Comparison of ENCODE assay signal across 25 cellular contexts in the genomic region with DNA sequence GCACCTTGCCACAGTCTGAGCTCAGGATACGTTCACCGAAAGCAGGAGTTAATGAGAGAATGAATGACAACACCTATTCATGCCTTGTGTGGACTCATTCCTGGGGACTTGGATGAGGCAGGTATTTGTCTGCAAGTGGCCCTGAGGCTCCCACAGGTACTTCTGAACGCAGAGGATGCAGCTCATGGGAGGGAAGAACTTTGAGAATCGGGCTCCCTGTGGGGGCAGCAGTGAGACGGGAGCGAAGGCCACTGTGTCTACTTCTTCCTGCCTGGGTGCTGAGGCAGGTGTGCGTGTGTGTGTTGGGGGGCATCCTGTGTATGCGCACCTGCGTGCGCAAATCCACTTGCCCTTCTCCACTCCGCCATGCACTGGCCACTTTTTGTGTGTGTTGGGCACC. TPM values are rescaled to one million over a fixed set of nuclear protein-coding genes. Genes with fewer than 3 reads are reported as not detected.
DNase-seq lines count a peak whose midpoint lies in the region; ATAC-seq and TF ChIP-seq lines count a peak whose summit lies in the region.
"Had no signal": no experiment of that assay in that cellular context is flagged by ENCODE, and none has a peak within 500 bp of the region (broad histone marks: within the 10 kb centered on the region; RNA-seq: fewer than 3 reads in every experiment).

No MANE protein-coding gene starts in this region.

- H3T11ph ChIP-seq in H9 (ENCODE audit: low read length) = no peak overlapping the region

- TF ChIP-seq POLR2A in testis (IDR thresholded peaks at IDR 0.05) = no peak

- H3K27me3 Mint-ChIP-seq in H9 (ENCODE audit: low read depth) = no peaks in the 10 kb centered on the region; the same call in 1 of the 2 replicates
- no peaks in the 10 kb centered on the region for H3K27me3 Mint-ChIP-seq in WTC11 (ENCODE audit: low read depth)

- H3K27ac Mint-ChIP-seq in H9 (peak overlapping the region in 2 of 3 experiments; percentile 0 to 68; a peak in 3 of 7 replicates), WTC11 (no peak overlapping the region)
- H3K27ac Mint-ChIP-seq: activated naive CD8-positive, alpha-beta T cell treated with anti-CD3 and anti-CD28 coated beads for 36 hours; activated T-helper 17 cell treated with anti-CD3 and anti-CD28 coated beads, Interleukin-2, amount 50 U/mL, for 72 hours; effector memory CD8-positive, alpha-beta T cell; stimulated activated effector memory CD8-positive, alpha-beta T cell treated with anti-CD3 and anti-CD28 coated beads, Interleukin-12 subunit alpha, Interleukin-12 subunit beta, amount 100 ng/mL, for 72 hours had no signal

- DNase-seq in GM12864 (ENCODE audit: low read depth) (no peak), H9 (peak; percentile 67), WTC11 (ENCODE audit: low spot score) (peak; percentile 46), mesendoderm (peak; percentile 63), testis (no peak), ureter (ENCODE audit: low spot score) (no peak), dedifferentiated amniotic fluid mesenchymal stem cell (ENCODE audit: extremely low spot score) (no peak)
- DNase-seq: activated CD4-positive, alpha-beta T cell treated with anti-CD3 and anti-CD28 coated beads for 48 hours; activated naive CD8-positive, alpha-beta T cell treated with anti-CD3 and anti-CD28 coated beads for 36 hours; DMS79; effector memory CD8-positive, alpha-beta T cell; esophagus squamous epithelium; gastrocnemius medialis; HCEC 1CT; hippocampal formation; KG1; NCI-H187 treated with DMSO at 0.1 percent for 48 hours; OCI-M1; posterior cingulate gyrus had no signal

- H3K4ac ChIP-seq in H9 (ENCODE audit: low read depth, low read length) (no peak overlapping the region), mesendoderm (ENCODE audit: low read depth, low read length) (no peak overlapping the region)

- H3K79me2 ChIP-seq in H9 (ENCODE audit: insufficient read depth, low read length) (no peaks in the 10 kb centered on the region), mesendoderm (ENCODE audit: control insufficient read depth, insufficient read depth, low read length) (no peaks in the 10 kb centered on the region)

- no peak overlapping the region for H2BK120ac ChIP-seq in H9 (ENCODE audit: low read depth, low read length, poor library complexity, severe bottlenecking)
- H2BK120ac ChIP-seq in mesendoderm (ENCODE audit: low read depth, low read length) = no peak overlapping the region

- H2AK5ac ChIP-seq in H9 (ENCODE audit: insufficient read length, low read length) = no peak overlapping the region
- no peak overlapping the region for H2AK5ac ChIP-seq in mesendoderm (ENCODE audit: low read length)

- H3K9me3 ChIP-seq in H9 (ENCODE audit: control insufficient read depth, low read depth, low read length) = no peaks in the 10 kb centered on the region
- H3K9me3 ChIP-seq in testis = no peaks in the 10 kb centered on the region
- H3K9me3 ChIP-seq: esophagus squamous epithelium, gastrocnemius medialis, thoracic aorta had no signal

- H3K14ac ChIP-seq in H9 (ENCODE audit: insufficient read depth, low read length) = no peak overlapping the region

- H3K79me1 ChIP-seq in H9 (ENCODE audit: insufficient read depth, low read depth, low read length, poor library complexity, severe bottlenecking) = no peaks in the 10 kb centered on the region
- no peaks in the 10 kb centered on the region for H3K79me1 ChIP-seq in mesendoderm (ENCODE audit: low read length)

- H3K4me2 ChIP-seq in H9 (ENCODE audit: insufficient read depth, insufficient read length, low read length) (no peak overlapping the region), mesendoderm (ENCODE audit: low read length) (no peak overlapping the region)

- H2BK15ac ChIP-seq in H9 (ENCODE audit: low read depth, low read length) = no peak overlapping the region
- H2BK15ac ChIP-seq in mesendoderm (replicated peaks; ENCODE audit: low read depth) = no peak overlapping the region

- H3K9me3 Mint-ChIP-seq in H9 = no peaks in the 10 kb centered on the region
- no peaks in the 10 kb centered on the region for H3K9me3 Mint-ChIP-seq in WTC11
- H3K9me3 Mint-ChIP-seq: activated naive CD8-positive, alpha-beta T cell treated with anti-CD3 and anti-CD28 coated beads for 36 hours; activated T-helper 17 cell treated with anti-CD3 and anti-CD28 coated beads, Interleukin-2, amount 50 U/mL, for 72 hours; effector memory CD8-positive, alpha-beta T cell; neural crest cell; stimulated activated effector memory CD8-positive, alpha-beta T cell treated with anti-CD3 and anti-CD28 coated beads, Interleukin-12 subunit alpha, Interleukin-12 subunit beta, amount 100 ng/mL, for 72 hours had no signal

- H2BK20ac ChIP-seq in H9 (ENCODE audit: low read depth, low read length, poor library complexity, severe bottlenecking) = no peak overlapping the region

- H4K5ac ChIP-seq in H9 (ENCODE audit: insufficient read length, low read depth, low read length) = no peak overlapping the region
- no peak overlapping the region for H4K5ac ChIP-seq in mesendoderm (ENCODE audit: low read length)

- no peaks in the 10 kb centered on the region for H4K20me1 ChIP-seq in H9 (ENCODE audit: control insufficient read depth, insufficient read depth, insufficient read length)

- H3K4me1 ChIP-seq in H9 (ENCODE audit: insufficient read depth, low read length) = peaks cover 2% of the 10 kb centered on the region; the same call in 1 of the 2 replicates
- H3K4me1 ChIP-seq in mesendoderm (ENCODE audit: control insufficient read depth, low read depth, low read length) = no peaks in the 10 kb centered on the region
- no peaks in the 10 kb centered on the region for H3K4me1 ChIP-seq in testis

- POLR2A ChIA-PET in WTC11 (lab: Charles Lee) = no interaction called here

- H3K36me3 ChIP-seq in mesendoderm (ENCODE audit: control insufficient read depth, insufficient read depth, low read length) (no peaks in the 10 kb centered on the region), testis (ENCODE audit: low read depth, missing control alignments) (no peaks in the 10 kb centered on the region)

- H3K4me1 Mint-ChIP-seq in H9 (peaks cover 15 to 16% of the 10 kb centered on the region in 2 experiments), WTC11 (peaks cover 19% of the 10 kb centered on the region)
- H3K4me1 Mint-ChIP-seq: activated naive CD8-positive, alpha-beta T cell treated with anti-CD3 and anti-CD28 coated beads for 36 hours; activated T-helper 17 cell treated with anti-CD3 and anti-CD28 coated beads, Interleukin-2, amount 50 U/mL, for 72 hours; neural crest cell; stimulated activated effector memory CD8-positive, alpha-beta T cell treated with anti-CD3 and anti-CD28 coated beads, Interleukin-12 subunit alpha, Interleukin-12 subunit beta, amount 100 ng/mL, for 72 hours had no signal

- no peaks in the 10 kb centered on the region for H3K27me3 ChIP-seq in H9 (ENCODE audit: insufficient read depth, low read length)
- H3K27me3 ChIP-seq in mesendoderm (ENCODE audit: insufficient read depth, low read length, poor library complexity) = no peaks in the 10 kb centered on the region
- no peaks in the 10 kb centered on the region for H3K27me3 ChIP-seq in testis
- H3K27me3 ChIP-seq: esophagus squamous epithelium, gastrocnemius medialis had no signal

- no peak overlapping the region for H3K56ac ChIP-seq in H9 (ENCODE audit: insufficient read length, low read depth, low read length)
- H3K56ac ChIP-seq in mesendoderm (ENCODE audit: low read length) = no peak overlapping the region

- H3K4me3 ChIP-seq in GM12864 (ENCODE audit: low read depth, low read length) = no peak overlapping the region
- no peak overlapping the region for H3K4me3 ChIP-seq in mesendoderm (ENCODE audit: low read length)
- H3K4me3 ChIP-seq in testis = no peak overlapping the region
- H3K4me3 ChIP-seq: esophagus squamous epithelium, gastrocnemius medialis, lung, thoracic aorta had no signal

- H2BK5ac ChIP-seq in H9 (ENCODE audit: insufficient read length, low read length) (no peak overlapping the region), mesendoderm (ENCODE audit: low read length) (no peak overlapping the region)

- H3K36me3 Mint-ChIP-seq in H9 (ENCODE audit: insufficient read depth in 1 of 3, low read depth in 3 of 3) (no peaks in the 10 kb centered on the region), WTC11 (no peaks in the 10 kb centered on the region)
- H3K36me3 Mint-ChIP-seq: activated naive CD8-positive, alpha-beta T cell treated with anti-CD3 and anti-CD28 coated beads for 36 hours; stimulated activated effector memory CD8-positive, alpha-beta T cell treated with anti-CD3 and anti-CD28 coated beads, Interleukin-12 subunit alpha, Interleukin-12 subunit beta, amount 100 ng/mL, for 72 hours had no signal

- no peaks in the 10 kb centered on the region for H3K23me2 ChIP-seq in H9 (ENCODE audit: insufficient read length, low read depth, low read length, poor library complexity, severe bottlenecking)

- no peak overlapping the region for H4K8ac ChIP-seq in H9 (replicated peaks; ENCODE audit: insufficient read length, low read depth, low read length)
- no peak overlapping the region for H4K8ac ChIP-seq in mesendoderm (ENCODE audit: low read depth, low read length)

- H4K91ac ChIP-seq in H9 (ENCODE audit: insufficient read length, low read depth, low read length) = no peak overlapping the region

- ATAC-seq in WTC11 = peak; percentile 83
- ATAC-seq: activated T-helper 17 cell treated with anti-CD3 and anti-CD28 coated beads, Interleukin-2, amount 50 U/mL, for 72 hours; effector memory CD8-positive, alpha-beta T cell; gastrocnemius medialis; Right ventricle myocardium inferior; stimulated activated effector memory CD8-positive, alpha-beta T cell treated with anti-CD3 and anti-CD28 coated beads, Interleukin-12 subunit alpha, Interleukin-12 subunit beta, amount 100 ng/mL, for 72 hours had no signal

- WGBS in H9 (ENCODE audit: extremely low coverage, insufficient read length, low lambda C conversion rate) = no CpG with 5 or more reads among the region's 11 CpGs
- WGBS in mesendoderm (ENCODE audit: extremely low coverage, insufficient coverage, low lambda C conversion rate) = no CpG with 5 or more reads among the region's 11 CpGs
- 87 to 88% methylated on average over 10 to 11 of the region's 11 CpGs for WGBS in testis, 2 donors

- intact Hi-C loops in testis (cut with DNase I; ENCODE audit: low total_unique reads) = no loop called here

- no peak overlapping the region for H2AFZ ChIP-seq in H9 (ENCODE audit: low read length)

- no peak overlapping the region for H3K23ac ChIP-seq in H9 (ENCODE audit: insufficient read length, low read depth, low read length)
- no peak overlapping the region for H3K23ac ChIP-seq in mesendoderm (ENCODE audit: low read length)

- H2BK12ac ChIP-seq in H9 (ENCODE audit: insufficient read length, low read depth, low read length) = no peak overlapping the region

- H3K9ac ChIP-seq in H9 (ENCODE audit: extremely low read depth, insufficient read length, low read length) = no peak overlapping the region
- H3K9ac ChIP-seq in mesendoderm (ENCODE audit: low read length) = no peak overlapping the region

- H3K18ac ChIP-seq in H9 (ENCODE audit: insufficient read length, low read depth, low read length) = no peak overlapping the region
- H3K18ac ChIP-seq in mesendoderm (ENCODE audit: low read length) = no peak overlapping the region

- CTCF ChIA-PET in WTC11 (lab: Charles Lee) = interaction anchor here (0.8 to 6.6 kb wide), 10 partner anchors 8 to 407 kb away, joined by 3 to 79 read pairs (median 4); no protein-coding TSS in a partner anchor

- TF ChIP-seq CTCF in GM12864 (IDR thresholded peaks at IDR 0.05; ENCODE audit: low read depth, low read length, missing control alignments) (peak; percentile 53), H9 (conservative IDR thresholded peaks at IDR 0.05) (peak; percentile 21; the same call in 2 of the 3 replicates), WTC11 (IDR thresholded peaks at IDR 0.05) (no peak), testis (IDR thresholded peaks at IDR 0.05) (no peak)

- H3K27ac ChIP-seq in H9 (ENCODE audit: insufficient read length, low read depth, low read length) (no peak overlapping the region), mesendoderm (ENCODE audit: low read depth, low read length) (no peak overlapping the region), testis (no peak overlapping the region)
- H3K27ac ChIP-seq: esophagus squamous epithelium, gastrocnemius medialis, thoracic aorta had no signal

- H3K4me3 Mint-ChIP-seq in H9 (no peak overlapping the region), WTC11 (no peak overlapping the region)
- H3K4me3 Mint-ChIP-seq: activated naive CD8-positive, alpha-beta T cell treated with anti-CD3 and anti-CD28 coated beads for 36 hours; activated T-helper 17 cell treated with anti-CD3 and anti-CD28 coated beads, Interleukin-2, amount 50 U/mL, for 72 hours; effector memory CD8-positive, alpha-beta T cell; neural crest cell; stimulated activated effector memory CD8-positive, alpha-beta T cell treated with anti-CD3 and anti-CD28 coated beads, Interleukin-12 subunit alpha, Interleukin-12 subunit beta, amount 100 ng/mL, for 72 hours had no signal

RNA-seq across cellular contexts. Expression of a gene that starts 42.2 kb away (rescaled TPM):
- 2.2 and 2.6 TPM in 2 replicates for total RNA-seq in H9 (2021)
- 1.7 to 2.4 TPM (median 2.1 TPM) in 3 replicates for total RNA-seq in WTC11 (2021)
- polyA plus RNA-seq in mesendoderm (2013, experiment 1 of 2) = 0.80 TPM
- polyA plus RNA-seq in mesendoderm (2013, experiment 2 of 2) = 0.91 TPM
- total RNA-seq in testis = 1 to 10 TPM; 7.0 to 8.1 TPM
- 6.6 TPM for polyA plus RNA-seq in testis (ENCODE audit: insufficient read depth, low read depth, low replicate concordance)
- 36.4 TPM for total RNA-seq in ureter

Comparison
In these comparisons a context has a peak if more than half of its experiments do, and no peak if none do; other contexts are left out.
1. DNase-seq: peak in H9 (single experiment), WTC11 (single experiment) and mesendoderm (single experiment); none in GM12864 (single experiment), testis (single experiment), ureter (single experiment) and dedifferentiated amniotic fluid mesenchymal stem cell (single experiment).
2. CTCF ChIP-seq: peak in GM12864 (single experiment) and H9 (single experiment); none in WTC11 (single experiment) and testis (0 of 3).